11 cellular contexts compared by ENCODE assay signal in the genomic region with DNA sequence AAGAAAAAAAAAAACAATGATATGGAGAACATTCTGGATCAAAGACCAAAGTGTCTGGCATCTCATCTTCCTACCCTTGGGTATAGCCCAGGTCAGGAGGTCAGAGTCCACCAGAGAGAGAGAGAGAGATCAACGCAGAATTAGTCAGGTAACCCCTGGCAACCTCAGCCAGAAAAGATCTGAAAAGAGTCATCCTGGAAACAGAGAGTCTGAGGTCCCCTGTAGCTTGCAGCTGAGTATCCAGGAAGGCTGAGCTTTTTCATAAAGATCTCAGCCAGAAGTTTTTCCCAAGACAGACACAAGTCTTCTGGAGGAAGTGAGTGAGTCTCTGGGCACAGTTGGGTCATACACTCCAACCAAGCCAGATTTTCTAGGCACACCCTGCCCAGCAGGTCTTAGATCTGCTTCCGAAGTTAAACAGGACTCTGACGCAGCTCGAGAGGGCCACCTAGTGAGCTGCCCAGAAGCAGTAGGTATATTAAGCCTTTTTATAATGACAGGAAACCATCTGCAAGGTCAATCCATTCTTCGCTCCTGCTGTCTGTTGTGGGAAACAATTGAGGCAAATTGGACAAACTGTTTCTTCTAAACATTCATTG. TPM values are rescaled to one million over a fixed set of nuclear protein-coding genes. Genes with fewer than 3 reads are reported as not detected.
DNase-seq lines count a peak whose midpoint lies in the region; ATAC-seq lines count a peak whose summit lies in the region.
"Had no signal": no experiment of that assay in that cellular context is flagged by ENCODE, and none has a peak within 500 bp of the region (broad histone marks: within the 10 kb centered on the region; RNA-seq: fewer than 3 reads in every experiment).

No MANE protein-coding gene starts in this region.

- H3K27me3 Mint-ChIP-seq in activated T-cell treated with anti-CD3 and anti-CD28 coated beads, Interleukin-2, amount 50 U/mL, for 24 hours: peaks cover 80% of the 10 kb centered on the region
- H3K27me3 Mint-ChIP-seq in activated naive CD4-positive, alpha-beta T cell treated with anti-CD3 and anti-CD28 coated beads for 36 hours (ENCODE audit: low read depth): peaks cover 4% of the 10 kb centered on the region

- no peak overlapping the region for H3K4me3 Mint-ChIP-seq in activated T-cell treated with anti-CD3 and anti-CD28 coated beads, Interleukin-2, amount 50 U/mL, for 24 hours
- H3K4me3 Mint-ChIP-seq in activated naive CD4-positive, alpha-beta T cell treated with anti-CD3 and anti-CD28 coated beads for 36 hours: no peak overlapping the region
- H3K4me3 Mint-ChIP-seq: activated naive CD8-positive, alpha-beta T cell treated with anti-CD3 and anti-CD28 coated beads, Interleukin-2, amount 10 ng/mL, durations not matched to agents 7 days and 5 days; CD8-positive, alpha-beta memory T cell; stimulated activated naive CD8-positive, alpha-beta T cell treated with anti-CD3 and anti-CD28 coated beads, Interleukin-15, Interleukin-2, amounts not matched to agents 100 ng/mL and 50 ng/mL, for 24 hours had no signal

- CTCF ChIA-PET in activated naive CD4-positive, alpha-beta T cell treated with anti-CD3 and anti-CD28 coated beads for 36 hours (lab: Charles Lee): interaction anchor here (0.8 to 1.0 kb wide), 2 partner anchors 64 to 67 kb away, joined by 3 to 5 read pairs; a partner anchor contains a TSS

- no peaks in the 10 kb centered on the region for H3K9me3 Mint-ChIP-seq in activated T-cell treated with anti-CD3 and anti-CD28 coated beads, Interleukin-2, amount 50 U/mL, for 24 hours
- no peaks in the 10 kb centered on the region for H3K9me3 Mint-ChIP-seq in activated naive CD4-positive, alpha-beta T cell treated with anti-CD3 and anti-CD28 coated beads for 36 hours
- H3K9me3 Mint-ChIP-seq: activated naive CD8-positive, alpha-beta T cell treated with anti-CD3 and anti-CD28 coated beads, Interleukin-2, amount 10 ng/mL, durations not matched to agents 7 days and 5 days; CD8-positive, alpha-beta memory T cell; stimulated activated naive CD8-positive, alpha-beta T cell treated with anti-CD3 and anti-CD28 coated beads, Interleukin-15, Interleukin-2, amounts not matched to agents 100 ng/mL and 50 ng/mL, for 24 hours had no signal

- ATAC-seq in HG03439 (IDR thresholded peaks at IDR 0.05; ENCODE audit: unreplicated experiment): peak; percentile 76
- ATAC-seq in GM19324 (IDR thresholded peaks at IDR 0.05; ENCODE audit: low FRiP score, unreplicated experiment): no peak

- H3K36me3 Mint-ChIP-seq in activated T-cell treated with anti-CD3 and anti-CD28 coated beads, Interleukin-2, amount 50 U/mL, for 24 hours (ENCODE audit: low read depth): no peaks in the 10 kb centered on the region
- H3K36me3 Mint-ChIP-seq in activated naive CD4-positive, alpha-beta T cell treated with anti-CD3 and anti-CD28 coated beads for 36 hours (ENCODE audit: low read depth): no peaks in the 10 kb centered on the region
- H3K36me3 Mint-ChIP-seq: activated naive CD8-positive, alpha-beta T cell treated with anti-CD3 and anti-CD28 coated beads, Interleukin-2, amount 10 ng/mL, durations not matched to agents 7 days and 5 days had no signal

- no peak overlapping the region for H3K4me2 ChIP-seq in trophoblast cell (ENCODE audit: low read length)

- H3K4me1 ChIP-seq in trophoblast cell (ENCODE audit: control insufficient read depth in 1 of 2, insufficient read depth in 2 of 2, low read length in 2 of 2): peaks cover 0 to 2% of the 10 kb centered on the region in 2 experiments

- DNase-seq in activated T-cell treated with anti-CD3 and anti-CD28 coated beads, Interleukin-2, amount 50 U/mL, for 24 hours: peak; percentile 34
- DNase-seq in activated T-cell treated with anti-CD3 and anti-CD28 coated beads, Interleukin-2, amount 50 U/mL, for 1 hour: no peak
- DNase-seq in NCI-H526 (lab: John Stamatoyannopoulos, UW) (peak; percentile 65 to 88), globus pallidus (ENCODE audit: low spot score) (peak; percentile 47), trophoblast cell (peak; percentile 29 to 57)
- DNase-seq in activated naive CD4-positive, alpha-beta T cell treated with anti-CD3 and anti-CD28 coated beads for 36 hours: peak; percentile 46
- DNase-seq: activated naive CD8-positive, alpha-beta T cell treated with anti-CD3 and anti-CD28 coated beads, Interleukin-2, amount 10 ng/mL, durations not matched to agents 7 days and 5 days had no signal

- no peaks in the 10 kb centered on the region for H3K79me2 ChIP-seq in trophoblast cell (ENCODE audit: control insufficient read depth, insufficient read depth, low read length, poor library complexity)

- no peak overlapping the region for H3K23ac ChIP-seq in trophoblast cell (ENCODE audit: low read length)

- WGBS in trophoblast cell (ENCODE audit: extremely low coverage, insufficient coverage, insufficient read length): no CpG with 5 or more reads among the region's 5 CpGs

- no peak overlapping the region for H3K14ac ChIP-seq in trophoblast cell (ENCODE audit: low read length)

- H3K4me3 ChIP-seq in trophoblast cell (ENCODE audit: low read depth, low read length): no peak overlapping the region

- no peak overlapping the region for H4K91ac ChIP-seq in trophoblast cell (ENCODE audit: low read depth, low read length)

- H3K18ac ChIP-seq in trophoblast cell (ENCODE audit: low read length): no peak overlapping the region

- no peak overlapping the region for H3K27ac ChIP-seq in trophoblast cell (ENCODE audit: low read depth, low read length)

- no peaks in the 10 kb centered on the region for H3K9me3 ChIP-seq in trophoblast cell (ENCODE audit: insufficient read depth, low read depth, low read length)

- H3K27ac Mint-ChIP-seq in activated T-cell treated with anti-CD3 and anti-CD28 coated beads, Interleukin-2, amount 50 U/mL, for 24 hours: no peak overlapping the region
- no peak overlapping the region for H3K27ac Mint-ChIP-seq in activated naive CD4-positive, alpha-beta T cell treated with anti-CD3 and anti-CD28 coated beads for 36 hours
- H3K27ac Mint-ChIP-seq: activated naive CD8-positive, alpha-beta T cell treated with anti-CD3 and anti-CD28 coated beads, Interleukin-2, amount 10 ng/mL, durations not matched to agents 7 days and 5 days; stimulated activated naive CD8-positive, alpha-beta T cell treated with anti-CD3 and anti-CD28 coated beads, Interleukin-15, Interleukin-2, amounts not matched to agents 100 ng/mL and 50 ng/mL, for 24 hours had no signal

- H2BK5ac ChIP-seq in trophoblast cell (ENCODE audit: low read depth, low read length, poor library complexity): no peak overlapping the region

- no peaks in the 10 kb centered on the region for H3K79me1 ChIP-seq in trophoblast cell (ENCODE audit: low read length)

- no peak overlapping the region for H2BK120ac ChIP-seq in trophoblast cell (ENCODE audit: insufficient read depth, low read length, poor library complexity)

- H3K36me3 ChIP-seq in trophoblast cell (ENCODE audit: control insufficient read depth in 1 of 2, insufficient read depth in 2 of 2, low read length in 2 of 2): no peaks in the 10 kb centered on the region

- no peak overlapping the region for H2BK12ac ChIP-seq in trophoblast cell (ENCODE audit: low read length)

- no peak overlapping the region for H2AFZ ChIP-seq in trophoblast cell (ENCODE audit: insufficient read depth, low read length, poor library complexity)

- H3K27me3 ChIP-seq in trophoblast cell (ENCODE audit: insufficient read depth, low read length): no peaks in the 10 kb centered on the region

- H3K4me1 Mint-ChIP-seq in activated T-cell treated with anti-CD3 and anti-CD28 coated beads, Interleukin-2, amount 50 U/mL, for 24 hours (ENCODE audit: low read depth): no peaks in the 10 kb centered on the region
- H3K4me1 Mint-ChIP-seq in activated naive CD4-positive, alpha-beta T cell treated with anti-CD3 and anti-CD28 coated beads for 36 hours (ENCODE audit: low read depth): no peaks in the 10 kb centered on the region
- H3K4me1 Mint-ChIP-seq: activated naive CD8-positive, alpha-beta T cell treated with anti-CD3 and anti-CD28 coated beads, Interleukin-2, amount 10 ng/mL, durations not matched to agents 7 days and 5 days had no signal

- H4K8ac ChIP-seq in trophoblast cell (ENCODE audit: low read depth, low read length): no peak overlapping the region

- intact Hi-C loops in activated naive CD4-positive, alpha-beta T cell treated with anti-CD3 and anti-CD28 coated beads for 36 hours (cut with micrococcal nuclease): loop anchor here (1.0 kb wide), 4 partner anchors 67 to 216 kb away; a partner anchor contains a TSS

- H3K4ac ChIP-seq in trophoblast cell (ENCODE audit: low read depth, low read length): no peak overlapping the region

- no peak overlapping the region for H4K12ac ChIP-seq in trophoblast cell (ENCODE audit: low read depth, low read length)

- no peak overlapping the region for H2AK5ac ChIP-seq in trophoblast cell (ENCODE audit: low read length)

- no peak overlapping the region for H3K9ac ChIP-seq in trophoblast cell (ENCODE audit: low read length)

RNA-seq across cellular contexts. Expression of a gene that starts 35.7 kb away (rescaled TPM):
- not detected for total RNA-seq in activated naive CD4-positive, alpha-beta T cell treated with anti-CD3 and anti-CD28 coated beads for 36 hours
- polyA plus RNA-seq in trophoblast cell (2013): 2.5 and 2.6 TPM in 2 replicates
- total RNA-seq: activated naive CD8-positive, alpha-beta T cell treated with anti-CD3 and anti-CD28 coated beads, Interleukin-2, amount 10 ng/mL, durations not matched to agents 7 days and 5 days; CD8-positive, alpha-beta memory T cell had no signal
- polyA plus RNA-seq: CD8-positive, alpha-beta memory T cell had no signal
